ENCODE assay signal across 12 cellular contexts in genomic region chr6:122422614-122423267, GRCh38. TPM values are rescaled to one million over a fixed set of nuclear protein-coding genes. Genes with fewer than 3 reads are reported as not detected.
A peak's percentile ranks its signal among the peaks of the same experiment; 100 is the strongest.
DNase-seq lines count a peak whose midpoint lies in the region; ATAC-seq and TF ChIP-seq lines count a peak whose summit lies in the region.
"Had no signal": no experiment of that assay in that cellular context is flagged by ENCODE, and none has a peak within 500 bp of the region (broad histone marks: within the 10 kb centered on the region; RNA-seq: fewer than 3 reads in every experiment).

No MANE protein-coding gene starts in this region.

- H3K4me1 Mint-ChIP-seq in MCF 10A (ENCODE audit: insufficient read depth, unreplicated experiment): no peaks in the 10 kb centered on the region
- H3K4me1 Mint-ChIP-seq in stimulated activated memory B cell treated with anti-CD40 and anti-IgM and Interleukin-4, amounts not matched to agents 10 μg/mL and 1 μg/mL and 100 μg/mL, for 72 hours: no peaks in the 10 kb centered on the region
- H3K4me1 Mint-ChIP-seq: memory B cell had no signal

- H3K9me3 Mint-ChIP-seq in MCF 10A (ENCODE audit: unreplicated experiment): no peaks in the 10 kb centered on the region
- H3K9me3 Mint-ChIP-seq in stimulated activated memory B cell treated with anti-CD40 and anti-IgM and Interleukin-4, amounts not matched to agents 10 μg/mL and 1 μg/mL and 100 μg/mL, for 72 hours: no peaks in the 10 kb centered on the region
- H3K9me3 Mint-ChIP-seq: GM23338, memory B cell had no signal

- POLR2A ChIA-PET in MCF 10A (lab: Yijun Ruan, JAX): interaction anchor here (2.2 kb wide), 1 partner anchor 9 kb away, joined by 11 read pairs; no protein-coding TSS in a partner anchor

- peaks cover 41% of the 10 kb centered on the region for H3K36me3 Mint-ChIP-seq in MCF 10A (ENCODE audit: insufficient read depth, unreplicated experiment)
- peaks cover 50% of the 10 kb centered on the region for H3K36me3 Mint-ChIP-seq in stimulated activated memory B cell treated with anti-CD40 and anti-IgM and Interleukin-4, amounts not matched to agents 10 μg/mL and 1 μg/mL and 100 μg/mL, for 72 hours

- no peak overlapping the region for H3K27ac Mint-ChIP-seq in MCF 10A (ENCODE audit: low read depth, unreplicated experiment)
- H3K27ac Mint-ChIP-seq in stimulated activated memory B cell treated with anti-CD40 and anti-IgM and Interleukin-4, amounts not matched to agents 10 μg/mL and 1 μg/mL and 100 μg/mL, for 72 hours: no peak overlapping the region
- H3K27ac Mint-ChIP-seq: GM23338, memory B cell had no signal

- H3K4me3 Mint-ChIP-seq in MCF 10A (ENCODE audit: unreplicated experiment): no peak overlapping the region
- H3K4me3 Mint-ChIP-seq in stimulated activated memory B cell treated with anti-CD40 and anti-IgM and Interleukin-4, amounts not matched to agents 10 μg/mL and 1 μg/mL and 100 μg/mL, for 72 hours: no peak overlapping the region
- H3K4me3 Mint-ChIP-seq: GM23338, memory B cell had no signal

- no TSS peak for BruUV-seq in MCF 10A (replicated peaks; lab: Mats Ljungman, UMichigan)

- CTCF ChIA-PET in MCF 10A (lab: Yijun Ruan, JAX): interaction anchor here (0.6 to 0.7 kb wide), 2 partner anchors 26 to 36 kb away, joined by 3 to 6 read pairs; no protein-coding TSS in a partner anchor

- H3K27me3 Mint-ChIP-seq in MCF 10A (ENCODE audit: insufficient read depth, unreplicated experiment): no peaks in the 10 kb centered on the region
- no peaks in the 10 kb centered on the region for H3K27me3 Mint-ChIP-seq in stimulated activated memory B cell treated with anti-CD40 and anti-IgM and Interleukin-4, amounts not matched to agents 10 μg/mL and 1 μg/mL and 100 μg/mL, for 72 hours
- H3K27me3 Mint-ChIP-seq: memory B cell had no signal

- ATAC-seq in GM18499 (IDR thresholded peaks at IDR 0.05; ENCODE audit: insufficient read depth, unreplicated experiment): peak; percentile 82
- peak; percentile 62 for ATAC-seq in GM19372 (IDR thresholded peaks at IDR 0.05; ENCODE audit: low read depth, unreplicated experiment)
- peak; percentile 91 for ATAC-seq in HG02763 (IDR thresholded peaks at IDR 0.05; ENCODE audit: unreplicated experiment)
- peak; percentile 85 for ATAC-seq in HG03460 (IDR thresholded peaks at IDR 0.05; ENCODE audit: unreplicated experiment)
- no peak for ATAC-seq in stimulated activated memory B cell treated with anti-CD40 and anti-IgM and Interleukin-4, amounts not matched to agents 10 μg/mL and 1 μg/mL and 100 μg/mL, for 72 hours
- ATAC-seq: body of pancreas, GM23338 had no signal

- intact Hi-C loops in MCF 10A (cut with micrococcal nuclease): no loop called here

- no peak for TF ChIP-seq CTCF in MCF 10A (IDR thresholded peaks at IDR 0.05; ENCODE audit: unreplicated experiment)

- no peak for DNase-seq in MCF 10A (ENCODE audit: unreplicated experiment)
- DNase-seq in NOMO-1 treated with DMSO at 0.1 percent for 48 hours (lab: John Stamatoyannopoulos, UW; ENCODE audit: unreplicated experiment): no peak
- DNase-seq in COLO668 (lab: John Stamatoyannopoulos, UW; ENCODE audit: unreplicated experiment): no peak
- DNase-seq: body of pancreas, ovary had no signal

RNA-seq across cellular contexts. Expression of gene HSF2, which starts 23.3 kb away (rescaled TPM):
- 8.2 and 8.6 TPM in 2 replicates for total RNA-seq in MCF 10A (2022)

RNA-seq across cellular contexts. Expression of gene SERINC1, which starts 48.9 kb away (rescaled TPM):
- 106 and 128 TPM in 2 replicates for total RNA-seq in MCF 10A (2022)
